1 cellular context compared by ENCODE assay signal in the genomic region with DNA sequence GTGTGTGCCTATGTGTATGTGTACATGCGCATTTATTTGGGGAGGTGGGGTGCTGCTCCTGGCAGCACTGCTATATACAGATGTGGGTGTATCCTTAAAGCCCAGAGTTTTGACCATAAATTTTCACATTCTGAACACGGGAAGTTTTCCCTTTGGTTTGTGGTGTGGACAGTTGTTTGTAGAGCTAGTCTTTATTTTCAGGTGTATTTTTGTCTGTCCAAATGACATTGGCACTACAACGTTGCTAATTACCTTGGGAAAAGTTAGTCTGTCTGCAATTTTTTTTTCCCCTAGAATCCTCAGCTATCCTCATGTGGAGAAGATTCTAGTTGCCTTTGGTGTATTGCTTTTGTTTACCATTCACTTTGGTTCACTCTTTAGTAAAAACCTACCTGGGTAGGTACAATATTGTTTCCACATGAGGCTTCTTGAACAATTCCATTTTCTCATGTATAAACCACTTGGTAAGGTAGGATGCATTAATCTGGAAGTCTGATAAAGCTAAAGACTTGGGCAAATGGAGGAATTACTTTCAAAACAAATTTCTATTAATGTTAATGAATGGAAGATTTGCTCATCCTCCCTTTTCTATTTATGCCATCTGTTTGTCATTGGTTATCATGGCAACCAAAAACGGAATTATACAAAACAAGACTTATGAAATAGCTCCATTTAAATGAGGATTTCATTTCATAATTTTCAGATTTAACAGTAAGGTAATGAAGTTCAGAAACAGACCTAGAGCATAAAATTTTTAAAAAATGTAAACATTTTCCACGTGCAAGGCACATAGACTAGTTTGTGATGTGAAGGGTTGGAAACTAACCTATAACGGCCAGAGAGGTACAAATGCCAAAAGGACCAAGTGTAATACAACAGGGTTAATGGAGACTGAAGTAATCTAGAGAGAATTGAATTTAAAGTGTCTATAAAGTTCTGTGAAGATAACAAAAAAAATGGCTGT.
TF ChIP-seq lines count a peak whose summit lies in the region.

No MANE protein-coding gene starts in this region.

TF ChIP-seq in endothelial cell of umbilical vein, 7 proteins besides CTCF, POLR2A, EP300 and RAD21:
- no peak for TF ChIP-seq JUN (IDR thresholded peaks at IDR 0.05; ENCODE audit: borderline replicate concordance, insufficient read depth, insufficient read length, low read depth)
- no peak for TF ChIP-seq FOS (IDR thresholded peaks at IDR 0.05; ENCODE audit: borderline replicate concordance, insufficient read depth, low read length)
- peak; percentile 86 for TF ChIP-seq POLR2AphosphoS5 (IDR thresholded peaks at IDR 0.05; ENCODE audit: insufficient read depth, low read depth, low read length)
- no peak for TF ChIP-seq EZH2 (IDR thresholded peaks at IDR 0.05; ENCODE audit: borderline replicate concordance, low read depth, low read length, severe bottlenecking)
- TF ChIP-seq, protein P1, sequence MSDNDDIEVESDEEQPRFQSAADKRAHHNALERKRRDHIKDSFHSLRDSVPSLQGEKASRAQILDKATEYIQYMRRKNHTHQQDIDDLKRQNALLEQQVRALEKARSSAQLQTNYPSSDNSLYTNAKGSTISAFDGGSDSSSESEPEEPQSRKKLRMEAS (IDR thresholded peaks at IDR 0.05; ENCODE audit: insufficient read depth, insufficient read length): no peak
- no peak for TF ChIP-seq MYC (IDR thresholded peaks at IDR 0.05; ENCODE audit: low read depth, low read length)
- TF ChIP-seq GATA2 (IDR thresholded peaks at IDR 0.05; ENCODE audit: insufficient read depth, insufficient read length, low read depth, low read length): peak; percentile 47
